Comparison of ENCODE assay signal across 14 cellular contexts in genomic region chr10:77393821-77394501, GRCh38.
DNase-seq lines count a peak whose midpoint lies in the region; ATAC-seq, FAIRE-seq and TF ChIP-seq lines count a peak whose summit lies in the region.
"Had no signal": no experiment of that assay in that cellular context is flagged by ENCODE, and none has a peak within 500 bp of the region (broad histone marks: within the 10 kb centered on the region; RNA-seq: fewer than 3 reads in every experiment).

No MANE protein-coding gene starts in this region.

- H3K27ac ChIP-seq in keratinocyte (ENCODE audit: control insufficient read depth, insufficient read depth, low read length) = peak overlapping the region; percentile 74
- peak overlapping the region; percentile 18 for H3K27ac ChIP-seq in stomach smooth muscle (ENCODE audit: low read length)

- peak overlapping the region; percentile 10 for H2AFZ ChIP-seq in keratinocyte (ENCODE audit: control insufficient read depth, low read length)
- H2AFZ ChIP-seq: GM23338 had no signal

- dilution Hi-C loops in keratinocyte (cut with MboI; ENCODE audit: extremely low pct_ligation_motif_present, low sequenced_read_pairs) = no loop called here

- no peak for TF ChIP-seq CTCF in keratinocyte (optimal IDR thresholded peaks at IDR 0.05 in 1 of 3, IDR thresholded peaks at IDR 0.05 in 1 of 3, conservative IDR thresholded peaks at IDR 0.05 in 1 of 3; ENCODE audit: extremely low read depth in 1 of 3, insufficient read depth in 2 of 3, low read length in 3 of 3)

- H3K27me3 ChIP-seq in keratinocyte (ENCODE audit: control insufficient read depth, extremely low read depth, insufficient read depth, low read length) = no peaks in the 10 kb centered on the region
- H3K27me3 ChIP-seq in stomach smooth muscle (ENCODE audit: control insufficient read depth in 1 of 2, insufficient read depth in 2 of 2, low read length in 2 of 2) = no peaks in the 10 kb centered on the region

- H3K9me1 ChIP-seq in keratinocyte (ENCODE audit: control insufficient read depth, extremely low read depth, insufficient read depth, low read length) = no peaks in the 10 kb centered on the region

- no peaks in the 10 kb centered on the region for H3K79me2 ChIP-seq in keratinocyte (ENCODE audit: control insufficient read depth, insufficient read depth, low read length)

- no peaks in the 10 kb centered on the region for H3K36me3 ChIP-seq in keratinocyte (ENCODE audit: control insufficient read depth in 2 of 2, extremely low read depth in 1 of 2, insufficient read depth in 2 of 2, low read length in 2 of 2)
- H3K36me3 ChIP-seq in stomach smooth muscle (ENCODE audit: control insufficient read depth in 2 of 2, insufficient read depth in 2 of 2, low read length in 2 of 2) = no peaks in the 10 kb centered on the region

- H3K4me1 ChIP-seq in keratinocyte (ENCODE audit: control insufficient read depth, extremely low read depth, insufficient read depth, low read length) (peaks cover 49% of the 10 kb centered on the region), stomach smooth muscle (ENCODE audit: control insufficient read depth, insufficient read depth, low read length) (peaks cover 54% of the 10 kb centered on the region)

- peak overlapping the region; percentile 69 for H3K4me2 ChIP-seq in keratinocyte (ENCODE audit: control insufficient read depth, extremely low read depth, insufficient read depth, low read depth, low read length)
- H3K4me2 ChIP-seq: GM23338 had no signal

- ATAC-seq in HG03095 (IDR thresholded peaks at IDR 0.05; ENCODE audit: unreplicated experiment) = no peak
- ATAC-seq: activated CD4-positive, alpha-beta T cell treated with anti-CD3 and anti-CD28 coated beads for 36 hours; GM23338; left cardiac atrium had no signal

- H3K9me3 ChIP-seq in keratinocyte (ENCODE audit: control insufficient read depth, low read depth, low read length) (no peaks in the 10 kb centered on the region), stomach smooth muscle (ENCODE audit: control insufficient read depth in 2 of 2, low read length in 2 of 2) (no peaks in the 10 kb centered on the region)

- peak; percentile 91 for FAIRE-seq in keratinocyte (lab: Jason Lieb, UNC)

- H3K9ac ChIP-seq in keratinocyte (ENCODE audit: control insufficient read depth, extremely low read depth, insufficient read depth, low read length) (no peak overlapping the region), stomach smooth muscle (ENCODE audit: low read length in 2 of 2) (no peak overlapping the region)

- H3K4me3 ChIP-seq in keratinocyte (ENCODE audit: control insufficient read depth in 2 of 3, extremely low read depth in 1 of 3, insufficient read depth in 2 of 3, low read depth in 1 of 3, low read length in 3 of 3) (no peak overlapping the region), stomach smooth muscle (ENCODE audit: low read length in 2 of 2) (no peak overlapping the region)
- H3K4me3 ChIP-seq: GM23338 had no signal

- DNase-seq in NCI-H1694 (lab: John Stamatoyannopoulos, UW) = peak; percentile 39
- DNase-seq in NCI-H1694 treated with DMSO at 0.1 percent for 48 hours (lab: John Stamatoyannopoulos, UW) = no peak
- peak; percentile 35 for DNase-seq in SHP77 treated with DMSO at 0.1 percent for 48 hours (lab: John Stamatoyannopoulos, UW)
- no peak for DNase-seq in keratinocyte (ENCODE audit: low read depth, low spot score)
- no peak for DNase-seq in COR-L47 (lab: John Stamatoyannopoulos, UW)
- DNase-seq in stimulated activated CD8-positive, alpha-beta memory T cell treated with anti-CD3 and anti-CD28 coated beads, Interleukin-4, amount 100 ng/mL, for 48 hours = no peak
- DNase-seq: activated CD4-positive, alpha-beta T cell treated with anti-CD3 and anti-CD28 coated beads for 36 hours; activated naive CD8-positive, alpha-beta T cell treated with anti-CD3 and anti-CD28 coated beads for 36 hours; left cardiac atrium; naive B cell; stimulated activated CD4-positive, alpha-beta T cell treated with anti-CD3 and anti-CD28 coated beads, Interleukin-2, amount 100 ng/mL, for 24 hours had no signal

- H4K20me1 ChIP-seq in keratinocyte (ENCODE audit: control insufficient read depth, extremely low read depth, insufficient read depth, low read length) = no peaks in the 10 kb centered on the region

Comparison
In these comparisons a context has a peak if more than half of its experiments do, and no peak if none do; other contexts are left out.
1. DNase-seq: peak in NCI-H1694 (single experiment) and SHP77 treated with DMSO at 0.1 percent for 48 hours (single experiment); none in NCI-H1694 treated with DMSO at 0.1 percent for 48 hours (single experiment), keratinocyte (single experiment), COR-L47 (single experiment) and stimulated activated CD8-positive, alpha-beta memory T cell treated with anti-CD3 and anti-CD28 coated beads, Interleukin-4, amount 100 ng/mL, for 48 hours (single experiment).